8 cellular contexts compared by ENCODE assay signal in the genomic region with DNA sequence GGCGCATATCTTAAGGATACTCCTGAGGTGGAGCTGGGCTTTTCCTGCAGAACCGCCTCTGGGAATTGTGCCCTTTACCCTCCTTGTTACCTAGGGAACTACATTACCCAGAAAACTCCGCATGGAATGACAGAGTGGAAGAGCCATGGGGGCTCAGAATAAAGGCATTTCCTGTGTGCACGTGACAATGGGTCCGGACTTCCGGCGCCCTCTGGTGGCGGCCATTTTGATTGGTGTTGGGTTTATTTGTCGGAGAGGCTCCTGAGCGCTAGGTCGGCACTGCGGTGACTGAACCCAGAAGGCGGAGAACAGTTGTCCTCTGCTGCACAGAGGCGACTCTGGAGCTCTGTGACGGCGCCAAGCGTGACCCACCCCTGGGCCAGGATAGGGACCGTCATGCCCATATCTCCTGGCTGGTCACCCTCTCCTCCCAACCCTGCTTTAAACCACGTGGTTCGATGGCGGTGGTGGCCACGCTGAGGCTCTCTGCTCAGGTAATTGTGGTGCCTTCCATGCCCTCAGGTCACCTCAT. TPM values are rescaled to one million over a fixed set of nuclear protein-coding genes. Genes with fewer than 3 reads are reported as not detected.
DNase-seq lines count a peak whose midpoint lies in the region; ATAC-seq and TF ChIP-seq lines count a peak whose summit lies in the region.

A gene (plus strand): TSS at position 229 of the 532 bp plus-strand sequence. CDS start 230 bp downstream, at position 459.

- peak within 1 kb of the TSS in 1 of 7 donors; percentile 23 for H3K4me3 Mint-ChIP-seq in CD8-positive, alpha-beta memory T cell
- H3K4me3 Mint-ChIP-seq in glutamatergic neuron (ENCODE audit: unreplicated experiment): peak within 1 kb of the TSS; percentile 97

- POLR2A ChIA-PET in CD8-positive, alpha-beta memory T cell (lab: Charles Lee): no interaction called here

- H3K4me1 ChIP-seq in CD8-positive, alpha-beta memory T cell (ENCODE audit: insufficient read depth, low read length): no peaks in the 10 kb centered on the region
- peaks cover 22% of the 10 kb centered on the region for H3K4me1 ChIP-seq in vagina

- peak; percentile 86 for TF ChIP-seq CTCF in glutamatergic neuron (IDR thresholded peaks at IDR 0.05; ENCODE audit: partially characterized antibody, unreplicated experiment)
- peak; percentile 66 for TF ChIP-seq CTCF in neural cell (IDR thresholded peaks at IDR 0.05; ENCODE audit: poor library complexity, severe bottlenecking)
- no peak for TF ChIP-seq CTCF in vagina (IDR thresholded peaks at IDR 0.05)

- no peaks in the 10 kb centered on the region for H3K9me3 ChIP-seq in CD8-positive, alpha-beta memory T cell (ENCODE audit: low read length)
- H3K9me3 ChIP-seq in neural cell (ENCODE audit: low read length) (no peaks in the 10 kb centered on the region), vagina (no peaks in the 10 kb centered on the region)

- peaks cover 3 to 32% (median 8%) of the 10 kb centered on the region in 3 donors for H3K36me3 Mint-ChIP-seq in CD8-positive, alpha-beta memory T cell
- H3K36me3 Mint-ChIP-seq in glutamatergic neuron (ENCODE audit: unreplicated experiment): no peaks in the 10 kb centered on the region

- peak within 1 kb of the TSS in 3 of 8 donors; percentile 47 to 94 (median 57) for H3K27ac Mint-ChIP-seq in CD8-positive, alpha-beta memory T cell
- H3K27ac Mint-ChIP-seq in glutamatergic neuron (ENCODE audit: unreplicated experiment): peak within 1 kb of the TSS; percentile 94

- no peak for TF ChIP-seq POLR2A in vagina (IDR thresholded peaks at IDR 0.05)

- CTCF ChIA-PET in CD8-positive, alpha-beta memory T cell (lab: Charles Lee): interaction anchor here (1.3 kb wide), 1 partner anchor 107 kb away, joined by 4 read pairs; no protein-coding TSS in a partner anchor

- TF ChIP-seq EP300 in neural cell (conservative IDR thresholded peaks at IDR 0.05; ENCODE audit: poor library complexity, severe bottlenecking): peak; percentile 31

- H3K36me3 ChIP-seq in CD8-positive, alpha-beta memory T cell (ENCODE audit: insufficient read depth, low read length): no peaks in the 10 kb centered on the region
- H3K36me3 ChIP-seq in neural cell (ENCODE audit: insufficient read depth, low read length): no peaks in the 10 kb centered on the region
- H3K36me3 ChIP-seq in vagina: peaks cover 0 to 3% of the 10 kb centered on the region in 2 donors

- H3K27ac ChIP-seq in CD8-positive, alpha-beta memory T cell (ENCODE audit: low read depth, low read length): no peak within 1 kb of the TSS
- H3K27ac ChIP-seq in neural cell (ENCODE audit: low read length): peak within 1 kb of the TSS; percentile 84
- peak within 1 kb of the TSS; percentile 33 for H3K27ac ChIP-seq in vagina

- DNase-seq in CD8-positive, alpha-beta memory T cell: peak in 4 of 5 donors; percentile 8 to 55 (median 18)
- peak; percentile 80 for DNase-seq in NCI-H2029 (lab: John Stamatoyannopoulos, UW)
- DNase-seq in activated naive CD4-positive, alpha-beta T cell treated with anti-CD3 and anti-CD28 coated beads, Interleukin-2, amount 50 U/mL, for 16 hours: peak; percentile 40
- DNase-seq in glutamatergic neuron: peak; percentile 91
- no peak for DNase-seq in vagina (ENCODE audit: extremely low spot score in 2 of 2)

- no peaks in the 10 kb centered on the region for H3K9me3 Mint-ChIP-seq in CD8-positive, alpha-beta memory T cell
- peaks cover 4% of the 10 kb centered on the region for H3K9me3 Mint-ChIP-seq in glutamatergic neuron (ENCODE audit: unreplicated experiment)

- H3K27me3 ChIP-seq in CD8-positive, alpha-beta memory T cell (ENCODE audit: insufficient read depth, low read length, poor library complexity, severe bottlenecking): no peaks in the 10 kb centered on the region
- H3K27me3 ChIP-seq in neural cell (ENCODE audit: insufficient read depth, low read depth, low read length): no peaks in the 10 kb centered on the region
- no peaks in the 10 kb centered on the region for H3K27me3 ChIP-seq in vagina

- no peak within 1 kb of the TSS for H3K4me3 ChIP-seq in CD8-positive, alpha-beta memory T cell (ENCODE audit: low read length)
- H3K4me3 ChIP-seq in neural cell (ENCODE audit: low read length) (peak within 1 kb of the TSS; percentile 73), vagina (peak within 1 kb of the TSS; percentile 47 to 48)

- intact Hi-C loops in vagina (cut with DNase I): no loop called here

- H3K9me2 ChIP-seq in neural cell (ENCODE audit: insufficient read depth, low read length): no peaks in the 10 kb centered on the region

- H3K4me2 ChIP-seq in neural cell (ENCODE audit: low read length): peak within 1 kb of the TSS; percentile 8

- H3K79me2 ChIP-seq in neural cell (replicated peaks; ENCODE audit: insufficient read depth, low read length): peaks cover 15% of the 10 kb centered on the region

- peak within 1 kb of the TSS; percentile 49 for H2AFZ ChIP-seq in neural cell (ENCODE audit: low read depth, low read length)

- H3F3A ChIP-seq in neural cell (ENCODE audit: insufficient read depth, low read length, poor library complexity, severe bottlenecking): no peaks in the 10 kb centered on the region

- H3K27me3 Mint-ChIP-seq in CD8-positive, alpha-beta memory T cell: no peaks in the 10 kb centered on the region
- H3K27me3 Mint-ChIP-seq in glutamatergic neuron (ENCODE audit: unreplicated experiment): peaks cover 3% of the 10 kb centered on the region

- TF ChIP-seq RAD21 in neural cell (conservative IDR thresholded peaks at IDR 0.05): peak; percentile 52

- peaks cover 19 to 45% (median 39%) of the 10 kb centered on the region in 3 donors for H3K4me1 Mint-ChIP-seq in CD8-positive, alpha-beta memory T cell
- peaks cover 18% of the 10 kb centered on the region for H3K4me1 Mint-ChIP-seq in glutamatergic neuron (ENCODE audit: low read depth, unreplicated experiment)

- no peaks in the 10 kb centered on the region for H4K20me1 ChIP-seq in neural cell (ENCODE audit: insufficient read depth)

- no peak for ATAC-seq in GM18858 (IDR thresholded peaks at IDR 0.05; ENCODE audit: unreplicated experiment)
- no peak for ATAC-seq in HG03025 (IDR thresholded peaks at IDR 0.05; ENCODE audit: low FRiP score, unreplicated experiment)

- peak within 1 kb of the TSS; percentile 70 for H3K9ac ChIP-seq in neural cell (ENCODE audit: low read length)

TF ChIP-seq in neural cell, 6 proteins besides CTCF, POLR2A, EP300 and RAD21:
- TF ChIP-seq, protein P1, sequence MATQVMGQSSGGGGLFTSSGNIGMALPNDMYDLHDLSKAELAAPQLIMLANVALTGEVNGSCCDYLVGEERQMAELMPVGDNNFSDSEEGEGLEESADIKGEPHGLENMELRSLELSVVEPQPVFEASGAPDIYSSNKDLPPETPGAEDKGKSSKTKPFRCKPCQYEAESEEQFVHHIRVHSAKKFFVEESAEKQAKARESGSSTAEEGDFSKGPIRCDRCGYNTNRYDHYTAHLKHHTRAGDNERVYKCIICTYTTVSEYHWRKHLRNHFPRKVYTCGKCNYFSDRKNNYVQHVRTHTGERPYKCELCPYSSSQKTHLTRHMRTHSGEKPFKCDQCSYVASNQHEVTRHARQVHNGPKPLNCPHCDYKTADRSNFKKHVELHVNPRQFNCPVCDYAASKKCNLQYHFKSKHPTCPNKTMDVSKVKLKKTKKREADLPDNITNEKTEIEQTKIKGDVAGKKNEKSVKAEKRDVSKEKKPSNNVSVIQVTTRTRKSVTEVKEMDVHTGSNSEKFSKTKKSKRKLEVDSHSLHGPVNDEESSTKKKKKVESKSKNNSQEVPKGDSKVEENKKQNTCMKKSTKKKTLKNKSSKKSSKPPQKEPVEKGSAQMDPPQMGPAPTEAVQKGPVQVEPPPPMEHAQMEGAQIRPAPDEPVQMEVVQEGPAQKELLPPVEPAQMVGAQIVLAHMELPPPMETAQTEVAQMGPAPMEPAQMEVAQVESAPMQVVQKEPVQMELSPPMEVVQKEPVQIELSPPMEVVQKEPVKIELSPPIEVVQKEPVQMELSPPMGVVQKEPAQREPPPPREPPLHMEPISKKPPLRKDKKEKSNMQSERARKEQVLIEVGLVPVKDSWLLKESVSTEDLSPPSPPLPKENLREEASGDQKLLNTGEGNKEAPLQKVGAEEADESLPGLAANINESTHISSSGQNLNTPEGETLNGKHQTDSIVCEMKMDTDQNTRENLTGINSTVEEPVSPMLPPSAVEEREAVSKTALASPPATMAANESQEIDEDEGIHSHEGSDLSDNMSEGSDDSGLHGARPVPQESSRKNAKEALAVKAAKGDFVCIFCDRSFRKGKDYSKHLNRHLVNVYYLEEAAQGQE (IDR thresholded peaks at IDR 0.05; ENCODE audit: borderline replicate concordance): peak; percentile 67
- no peak for TF ChIP-seq EZH2 (IDR thresholded peaks at IDR 0.05; ENCODE audit: borderline replicate concordance, insufficient read depth, low read length, poor library complexity, severe bottlenecking)
- TF ChIP-seq POLR2AphosphoS5 (IDR thresholded peaks at IDR 0.05): peak; percentile 83
- peak; percentile 97 for TF ChIP-seq MXI1 (conservative IDR thresholded peaks at IDR 0.05; ENCODE audit: poor library complexity, severe bottlenecking)
- TF ChIP-seq SMC3 (conservative IDR thresholded peaks at IDR 0.05; ENCODE audit: poor library complexity): peak; percentile 72
TF ChIP-seq in neural cell: peak in this region for 4.

RNA-seq across cellular contexts. Expression of the gene that starts here (rescaled TPM):
- total RNA-seq in CD8-positive, alpha-beta memory T cell: 10 to 100 TPM; 24.8 to 25.4 TPM
- 1.4 TPM for polyA plus RNA-seq in CD8-positive, alpha-beta memory T cell
- total RNA-seq in glutamatergic neuron (ENCODE audit: unreplicated experiment) (16.9 TPM), vagina (17.9 TPM)
- 5.7 and 6.7 TPM in 2 replicates for polyA plus RNA-seq in neural cell
- 26.3 and 27.4 TPM in 2 replicates for polyA minus RNA-seq in neural cell

Comparison
In these comparisons a context has a peak if more than half of its experiments do, and no peak if none do; other contexts are left out.
1. DNase-seq: peak in CD8-positive, alpha-beta memory T cell (4 of 5), NCI-H2029 (single experiment), activated naive CD4-positive, alpha-beta T cell treated with anti-CD3 and anti-CD28 coated beads, Interleukin-2, amount 50 U/mL, for 16 hours (single experiment) and glutamatergic neuron (single experiment); none in vagina (0 of 2).
2. CTCF ChIP-seq: peak in glutamatergic neuron (single experiment) and neural cell (single experiment); none in vagina (0 of 3).